In genomic region chr1:113940365-113941244, GRCh38 we compare ENCODE assay signal across 9 cellular contexts. TPM values are rescaled to one million over a fixed set of nuclear protein-coding genes. Genes with fewer than 3 reads are reported as not detected.
DNase-seq lines count a peak whose midpoint lies in the region; ATAC-seq and TF ChIP-seq lines count a peak whose summit lies in the region.
"Had no signal": no experiment of that assay in that cellular context is flagged by ENCODE, and none has a peak within 500 bp of the region (broad histone marks: within the 10 kb centered on the region; RNA-seq: fewer than 3 reads in every experiment).

No MANE protein-coding gene starts in this region.

- H3K4ac ChIP-seq in mesenchymal stem cell (ENCODE audit: low read depth in 1 of 2, low read length in 2 of 2), result no peak overlapping the region

- peaks cover 6% of the 10 kb centered on the region for H3F3A ChIP-seq in neural progenitor cell (ENCODE audit: low read depth)

- H4K8ac ChIP-seq in mesenchymal stem cell (ENCODE audit: low read length), result peak overlapping the region; percentile 9

- peak; percentile 10 to 67 (median 46) for DNase-seq in CD8-positive, alpha-beta T cell
- peak; percentile 82 for DNase-seq in activated CD4-positive, alpha-beta T cell treated with anti-CD3 and anti-CD28 coated beads, Interleukin-2, amount 10 ng/mL, durations not matched to agents 24 days and 14 days
- DNase-seq in mesenchymal stem cell, result no peak
- no peak for DNase-seq in NCI-H2171 (lab: John Stamatoyannopoulos, UW)
- no peak for DNase-seq in stomach
- no peak for DNase-seq in DMS53 (lab: John Stamatoyannopoulos, UW)
- DNase-seq in neural progenitor cell (ENCODE audit: low spot score), result no peak

- TF ChIP-seq POLR2A in stomach (IDR thresholded peaks at IDR 0.05), result no peak

- no peaks in the 10 kb centered on the region for H3K9me3 ChIP-seq in CD8-positive, alpha-beta T cell (ENCODE audit: low read length)
- H3K9me3 ChIP-seq in mesenchymal stem cell (ENCODE audit: control insufficient read depth, low read length) (no peaks in the 10 kb centered on the region), stomach (no peaks in the 10 kb centered on the region), neural progenitor cell (ENCODE audit: low read depth) (no peaks in the 10 kb centered on the region)

- H3K79me1 ChIP-seq in mesenchymal stem cell (replicated peaks; ENCODE audit: low read length, poor library complexity, severe bottlenecking), result peaks cover 20% of the 10 kb centered on the region

- no peak for TF ChIP-seq EP300 in stomach (IDR thresholded peaks at IDR 0.05)

- H3K79me2 ChIP-seq in neural progenitor cell (ENCODE audit: low read depth), result peaks cover 86% of the 10 kb centered on the region

- H3K27ac ChIP-seq in CD8-positive, alpha-beta T cell (ENCODE audit: low read depth, low read length), result peak overlapping the region; percentile 31
- H3K27ac ChIP-seq in mesenchymal stem cell (ENCODE audit: low read length, poor library complexity, severe bottlenecking), result no peak overlapping the region
- peak overlapping the region in 2 of 5 donors; percentile 29 to 33 for H3K27ac ChIP-seq in stomach
- no peak overlapping the region for H3K27ac ChIP-seq in neural progenitor cell

- no peak overlapping the region for H4K91ac ChIP-seq in mesenchymal stem cell (ENCODE audit: low read length)

- no peak overlapping the region for H3K14ac ChIP-seq in mesenchymal stem cell (ENCODE audit: low read length in 2 of 2)

- CTCF ChIA-PET in CD8-positive, alpha-beta T cell (lab: Charles Lee), result interaction anchor here (1.1 to 3.1 kb wide), 6 partner anchors 8 to 105 kb away, joined by 3 to 27 read pairs (median 4); partner anchors contain the start of gene HIPK1

- peaks cover 78% of the 10 kb centered on the region for H3K4me1 Mint-ChIP-seq in CD8-positive, alpha-beta T cell (ENCODE audit: low read depth)
- H3K4me1 Mint-ChIP-seq in activated CD4-positive, alpha-beta T cell treated with anti-CD3 and anti-CD28 coated beads, Interleukin-2, amount 10 ng/mL, durations not matched to agents 24 days and 14 days, result peaks cover 52% of the 10 kb centered on the region
- peaks cover 11% of the 10 kb centered on the region for H3K4me1 Mint-ChIP-seq in neural progenitor cell

- H3K9ac ChIP-seq in mesenchymal stem cell (ENCODE audit: low read length), result no peak overlapping the region
- H3K9ac ChIP-seq in neural progenitor cell, result no peak overlapping the region

- H2BK15ac ChIP-seq in mesenchymal stem cell (ENCODE audit: low read depth, poor library complexity, severe bottlenecking), result no peak overlapping the region

- no peak overlapping the region for H2BK5ac ChIP-seq in mesenchymal stem cell (ENCODE audit: low read depth, low read length, poor library complexity, severe bottlenecking)

- H3K27ac Mint-ChIP-seq in CD8-positive, alpha-beta T cell, result peak overlapping the region; percentile 91
- peak overlapping the region; percentile 86 for H3K27ac Mint-ChIP-seq in activated CD4-positive, alpha-beta T cell treated with anti-CD3 and anti-CD28 coated beads, Interleukin-2, amount 10 ng/mL, durations not matched to agents 24 days and 14 days
- no peak overlapping the region for H3K27ac Mint-ChIP-seq in neural progenitor cell

- peak; percentile 60 for ATAC-seq in CD8-positive, alpha-beta T cell
- ATAC-seq in HG02870 (IDR thresholded peaks at IDR 0.05; ENCODE audit: unreplicated experiment), result peak; percentile 71

- H3K27me3 ChIP-seq in CD8-positive, alpha-beta T cell (ENCODE audit: insufficient read depth, low read length), result no peaks in the 10 kb centered on the region
- H3K27me3 ChIP-seq in mesenchymal stem cell (ENCODE audit: control insufficient read depth in 1 of 2, insufficient read depth in 1 of 2, low read length in 2 of 2) (no peaks in the 10 kb centered on the region), stomach (no peaks in the 10 kb centered on the region), neural progenitor cell (no peaks in the 10 kb centered on the region)

- peaks cover 3% of the 10 kb centered on the region for H3K36me3 ChIP-seq in CD8-positive, alpha-beta T cell (ENCODE audit: insufficient read depth, low read length)
- H3K36me3 ChIP-seq in mesenchymal stem cell (ENCODE audit: control insufficient read depth in 1 of 2, insufficient read depth in 2 of 2, low read depth in 1 of 2, low read length in 2 of 2) (peaks cover 19 to 36% of the 10 kb centered on the region in 2 experiments), stomach (peaks cover 15 to 43% (median 36%) of the 10 kb centered on the region in 4 donors), neural progenitor cell (peaks cover 13% of the 10 kb centered on the region)

- no peak overlapping the region for H3K18ac ChIP-seq in mesenchymal stem cell (ENCODE audit: low read depth in 1 of 2, low read length in 2 of 2)

- H3K9me3 Mint-ChIP-seq in CD8-positive, alpha-beta T cell, result no peaks in the 10 kb centered on the region
- H3K9me3 Mint-ChIP-seq in activated CD4-positive, alpha-beta T cell treated with anti-CD3 and anti-CD28 coated beads, Interleukin-2, amount 10 ng/mL, durations not matched to agents 24 days and 14 days, result peaks cover 8% of the 10 kb centered on the region
- peaks cover 12% of the 10 kb centered on the region for H3K9me3 Mint-ChIP-seq in neural progenitor cell

- 97% methylated on average over 16 of the region's 16 CpGs for WGBS in mesenchymal stem cell
- WGBS in stomach, 5 donors, result 74 to 84% (median 77%) methylated on average over 16 of the region's 16 CpGs

- peaks cover 77% of the 10 kb centered on the region for H3K4me1 ChIP-seq in CD8-positive, alpha-beta T cell (ENCODE audit: insufficient read depth, low read length)
- H3K4me1 ChIP-seq in mesenchymal stem cell (ENCODE audit: control insufficient read depth, insufficient read depth, low read depth, low read length) (peaks cover 1% of the 10 kb centered on the region), stomach (peaks cover 4 to 62% (median 29%) of the 10 kb centered on the region in 4 donors), neural progenitor cell (peaks cover 9% of the 10 kb centered on the region)

- POLR2A ChIA-PET in CD8-positive, alpha-beta T cell (lab: Charles Lee), result interaction anchor here (1.2 to 6.1 kb wide), 4 partner anchors 11 to 23 kb away, joined by 4 to 35 read pairs (median 6); partner anchors contain the start of gene HIPK1

- H3K4me2 ChIP-seq in mesenchymal stem cell (ENCODE audit: low read length, poor library complexity, severe bottlenecking) (no peak overlapping the region), neural progenitor cell (no peak overlapping the region)

- TF ChIP-seq CTCF in CD8-positive, alpha-beta T cell (IDR thresholded peaks at IDR 0.05), result no peak
- no peak for TF ChIP-seq CTCF in stomach (IDR thresholded peaks at IDR 0.05)
- no peak for TF ChIP-seq CTCF in neural progenitor cell (IDR thresholded peaks at IDR 0.05)

- no peak overlapping the region for H2AK5ac ChIP-seq in mesenchymal stem cell (ENCODE audit: low read length, severe bottlenecking)

- no peak overlapping the region for H2BK120ac ChIP-seq in mesenchymal stem cell (ENCODE audit: low read depth, low read length)

- H3K36me3 Mint-ChIP-seq in CD8-positive, alpha-beta T cell, result peaks cover 52% of the 10 kb centered on the region
- peaks cover 56% of the 10 kb centered on the region for H3K36me3 Mint-ChIP-seq in activated CD4-positive, alpha-beta T cell treated with anti-CD3 and anti-CD28 coated beads, Interleukin-2, amount 10 ng/mL, durations not matched to agents 24 days and 14 days (ENCODE audit: low read depth)
- peaks cover 38% of the 10 kb centered on the region for H3K36me3 Mint-ChIP-seq in neural progenitor cell

- no peak overlapping the region for H3K23ac ChIP-seq in mesenchymal stem cell (ENCODE audit: low read length in 2 of 2)

- H4K20me1 ChIP-seq in neural progenitor cell (ENCODE audit: low read depth), result peaks cover 70% of the 10 kb centered on the region

- H3K4me3 ChIP-seq in CD8-positive, alpha-beta T cell (ENCODE audit: low read depth, low read length), result peak overlapping the region; percentile 15
- H3K4me3 ChIP-seq in mesenchymal stem cell (ENCODE audit: insufficient read depth in 1 of 2, low read depth in 1 of 2, low read length in 2 of 2) (no peak overlapping the region), stomach (no peak overlapping the region), neural progenitor cell (no peak overlapping the region)
- H3K4me3 ChIP-seq: lung had no signal

- H2AFZ ChIP-seq in mesenchymal stem cell (ENCODE audit: low read depth, low read length), result no peak overlapping the region
- no peak overlapping the region for H2AFZ ChIP-seq in neural progenitor cell (replicated peaks)

- H2BK12ac ChIP-seq in mesenchymal stem cell (ENCODE audit: low read length in 2 of 2), result no peak overlapping the region

- H3K27me3 Mint-ChIP-seq in CD8-positive, alpha-beta T cell (ENCODE audit: low read depth), result no peaks in the 10 kb centered on the region
- no peaks in the 10 kb centered on the region for H3K27me3 Mint-ChIP-seq in activated CD4-positive, alpha-beta T cell treated with anti-CD3 and anti-CD28 coated beads, Interleukin-2, amount 10 ng/mL, durations not matched to agents 24 days and 14 days
- no peaks in the 10 kb centered on the region for H3K27me3 Mint-ChIP-seq in neural progenitor cell (ENCODE audit: insufficient read depth, low read depth)

- intact Hi-C loops in CD8-positive, alpha-beta T cell (cut with DNase I, micrococcal nuclease), result loop anchor here in 1 of 2 experiments (1.0 to 5.0 kb wide), 3 partner anchors 9 to 37 kb away; partner anchors contain the start of gene OLFML3
- intact Hi-C loops in activated CD4-positive, alpha-beta T cell treated with anti-CD3 and anti-CD28 coated beads, Interleukin-2, amount 10 ng/mL, durations not matched to agents 24 days and 14 days (cut with micrococcal nuclease), result loop anchor here (1.0 kb wide), 1 partner anchor 9 kb away; no protein-coding TSS in a partner anchor
- intact Hi-C loops in stomach (cut with DNase I; ENCODE audit: low total_unique reads), result no loop called here

- H3K4me3 Mint-ChIP-seq in CD8-positive, alpha-beta T cell, result peak overlapping the region; percentile 78
- peak overlapping the region; percentile 72 for H3K4me3 Mint-ChIP-seq in activated CD4-positive, alpha-beta T cell treated with anti-CD3 and anti-CD28 coated beads, Interleukin-2, amount 10 ng/mL, durations not matched to agents 24 days and 14 days
- no peak overlapping the region for H3K4me3 Mint-ChIP-seq in neural progenitor cell

RNA-seq across cellular contexts. Expression of gene HIPK1, which starts 11.5 kb away (rescaled TPM):
- 100 to 1,000 TPM; 301 to 312 TPM for total RNA-seq in CD8-positive, alpha-beta T cell
- total RNA-seq in activated CD4-positive, alpha-beta T cell treated with anti-CD3 and anti-CD28 coated beads, Interleukin-2, amount 10 ng/mL, durations not matched to agents 24 days and 14 days, result 81.3 and 85.9 TPM in 2 replicates
- polyA plus RNA-seq in mesenchymal stem cell (2013, experiment 1 of 2), result 21.0 TPM
- polyA plus RNA-seq in mesenchymal stem cell (2013, experiment 2 of 2), result 20.0 TPM
- total RNA-seq in stomach (10 to 100 TPM; 22.0 to 70.3 (median 42.0) TPM), neural progenitor cell (ENCODE audit: low replicate concordance) (37.1 and 41.3 TPM in 2 replicates)
- 10 to 100 TPM in 2 of 3 donors, 1 to 10 TPM in 1; 8.7 to 22.6 (median 12.8) TPM for polyA plus RNA-seq in stomach

RNA-seq across cellular contexts. Expression of gene DCLRE1B, which starts 35.5 kb away (rescaled TPM):
- 1 to 10 TPM; 8.1 to 9.1 TPM for total RNA-seq in CD8-positive, alpha-beta T cell
- total RNA-seq in activated CD4-positive, alpha-beta T cell treated with anti-CD3 and anti-CD28 coated beads, Interleukin-2, amount 10 ng/mL, durations not matched to agents 24 days and 14 days, result 21.5 and 22.5 TPM in 2 replicates
- polyA plus RNA-seq in mesenchymal stem cell (2013, experiment 1 of 2), result 5.4 TPM
- polyA plus RNA-seq in mesenchymal stem cell (2013, experiment 2 of 2), result 5.4 TPM
- total RNA-seq in stomach, result 1 to 10 TPM in 2 of 5 donors, under 1 TPM in 1, not detected in 2; 0.45 to 3.9 (median 3.0) TPM
- 1 to 10 TPM; 1.2 to 2.2 (median 1.6) TPM for polyA plus RNA-seq in stomach
- total RNA-seq in neural progenitor cell (ENCODE audit: low replicate concordance), result 8.0 and 11.9 TPM in 2 replicates

RNA-seq across cellular contexts. Expression of gene AP4B1, which starts 36.0 kb away (rescaled TPM):
- total RNA-seq in CD8-positive, alpha-beta T cell, result 10 to 100 TPM; 63.7 to 67.3 TPM
- 41.7 and 42.3 TPM in 2 replicates for total RNA-seq in activated CD4-positive, alpha-beta T cell treated with anti-CD3 and anti-CD28 coated beads, Interleukin-2, amount 10 ng/mL, durations not matched to agents 24 days and 14 days
- 5.4 TPM for polyA plus RNA-seq in mesenchymal stem cell (2013, experiment 1 of 2)
- 6.2 TPM for polyA plus RNA-seq in mesenchymal stem cell (2013, experiment 2 of 2)
- 10 to 100 TPM in 3 of 5 donors, 1 to 10 TPM in 2; 4.0 to 34.0 (median 11.7) TPM for total RNA-seq in stomach
- 10 to 100 TPM in 2 of 3 donors, 1 to 10 TPM in 1; 8.8 to 21.5 (median 11.8) TPM for polyA plus RNA-seq in stomach
- 13.1 and 27.7 TPM in 2 replicates for total RNA-seq in neural progenitor cell (ENCODE audit: low replicate concordance)

RNA-seq across cellular contexts. Expression of gene OLFML3, which starts 38.7 kb away (rescaled TPM):
- under 1 TPM; 0.49 to 0.67 TPM for total RNA-seq in CD8-positive, alpha-beta T cell
- 0.09 TPM in 1 of 2 replicates, not detected in the other for total RNA-seq in activated CD4-positive, alpha-beta T cell treated with anti-CD3 and anti-CD28 coated beads, Interleukin-2, amount 10 ng/mL, durations not matched to agents 24 days and 14 days
- 118 TPM for polyA plus RNA-seq in mesenchymal stem cell (2013, experiment 1 of 2)
- 119 TPM for polyA plus RNA-seq in mesenchymal stem cell (2013, experiment 2 of 2)
- 10 to 100 TPM in 4 of 5 donors, 1 to 10 TPM in 1; 2.9 to 84.3 (median 32.7) TPM for total RNA-seq in stomach
- polyA plus RNA-seq in stomach, result 10 to 100 TPM; 16.6 to 23.1 (median 19.9) TPM
- 13.4 and 19.3 TPM in 2 replicates for total RNA-seq in neural progenitor cell (ENCODE audit: low replicate concordance)

RNA-seq across cellular contexts. Expression of gene BCL2L15, which starts 53.2 kb away (rescaled TPM):
- total RNA-seq in CD8-positive, alpha-beta T cell, result 1 to 10 TPM in 1 of 2 experiments, under 1 TPM in 1; 0.89 to 2.0 TPM
- total RNA-seq in activated CD4-positive, alpha-beta T cell treated with anti-CD3 and anti-CD28 coated beads, Interleukin-2, amount 10 ng/mL, durations not matched to agents 24 days and 14 days, result 0.40 and 1.0 TPM in 2 replicates
- 0.03 TPM for polyA plus RNA-seq in mesenchymal stem cell (2013, experiment 1 of 2)
- 0.10 TPM for polyA plus RNA-seq in mesenchymal stem cell (2013, experiment 2 of 2)
- 100 to 1,000 TPM in 1 of 5 donors, 10 to 100 TPM in 4; 33.3 to 425 (median 46.0) TPM for total RNA-seq in stomach
- 10 to 100 TPM; 11.3 to 34.1 (median 22.1) TPM for polyA plus RNA-seq in stomach
- total RNA-seq in neural progenitor cell (ENCODE audit: low replicate concordance), result 0.04 and 0.31 TPM in 2 replicates

Comparison
In these comparisons a context has a peak if more than half of its experiments do, and no peak if none do; other contexts are left out.
1. DNase-seq: peak in CD8-positive, alpha-beta T cell (7 of 7) and activated CD4-positive, alpha-beta T cell treated with anti-CD3 and anti-CD28 coated beads, Interleukin-2, amount 10 ng/mL, durations not matched to agents 24 days and 14 days (single experiment); none in mesenchymal stem cell (single experiment), NCI-H2171 (single experiment), stomach (single experiment), DMS53 (single experiment) and neural progenitor cell (single experiment).